ENCODE assay signal across 12 cellular contexts in the genomic region with DNA sequence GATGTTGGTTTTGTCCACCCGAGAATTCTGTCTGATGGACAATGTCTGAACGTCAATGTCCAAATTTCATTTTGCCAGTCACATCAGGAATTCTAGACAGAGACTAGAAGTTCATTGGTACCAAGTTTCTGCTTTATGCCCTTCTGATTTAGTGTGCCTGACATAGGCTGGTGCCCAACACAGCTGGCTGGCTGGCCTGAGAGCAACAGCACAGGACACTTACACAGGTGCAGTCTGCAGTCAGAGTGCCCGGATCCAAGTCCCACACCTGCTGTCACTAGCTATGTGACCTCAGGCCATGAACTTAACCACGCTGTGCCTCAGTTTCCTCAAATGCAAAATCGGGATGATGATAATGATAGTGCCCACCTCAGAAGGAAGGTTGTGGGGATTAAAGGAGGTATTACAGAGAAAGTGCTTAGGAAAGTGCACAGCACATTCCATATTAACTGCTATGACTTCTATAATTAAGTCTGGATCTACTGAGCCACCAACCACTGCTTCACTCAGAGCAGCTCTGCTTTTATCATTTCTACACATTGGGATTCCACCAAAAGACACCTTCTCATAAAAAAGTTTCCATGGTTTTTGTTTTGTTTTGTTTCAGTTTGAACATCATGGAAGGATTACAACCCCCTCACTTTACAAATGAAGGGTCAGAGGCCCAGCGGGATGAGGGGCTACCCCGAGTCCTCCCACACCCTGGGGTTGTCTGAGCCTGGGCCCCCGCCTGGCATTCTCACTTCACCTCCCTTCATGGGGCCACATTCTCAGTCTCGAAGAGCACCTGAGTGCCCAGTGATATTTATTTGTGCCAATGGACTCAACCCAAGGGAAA.
DNase-seq lines count a peak whose midpoint lies in the region; ATAC-seq and TF ChIP-seq lines count a peak whose summit lies in the region.
"Had no signal": no experiment of that assay in that cellular context is flagged by ENCODE, and none has a peak within 500 bp of the region (broad histone marks: within the 10 kb centered on the region; RNA-seq: fewer than 3 reads in every experiment).

No MANE protein-coding gene starts in this region.

- TF ChIP-seq CTCF in GM10248 (IDR thresholded peaks at IDR 0.05; ENCODE audit: control extremely low read depth, extremely low read depth, low read depth, missing control alignments), result no peak
- no peak for TF ChIP-seq CTCF in uterus (IDR thresholded peaks at IDR 0.05)

- H3K4me1 ChIP-seq in uterus, result no peaks in the 10 kb centered on the region
- H3K4me1 ChIP-seq: body of pancreas had no signal

- peak; percentile 50 for ATAC-seq in HG02852 (IDR thresholded peaks at IDR 0.05; ENCODE audit: unreplicated experiment)
- ATAC-seq: body of pancreas had no signal

- H3K4me3 ChIP-seq in uterus, result no peak overlapping the region
- H3K4me3 ChIP-seq: body of pancreas had no signal

- H3K36me3 ChIP-seq in uterus, result no peaks in the 10 kb centered on the region

- no peak overlapping the region for H3K27ac ChIP-seq in uterus
- H3K27ac ChIP-seq: body of pancreas had no signal

- peak; percentile 37 for DNase-seq in GM10248 (ENCODE audit: extremely low spot score)
- peak; percentile 68 for DNase-seq in activated T-cell treated with anti-CD3 and anti-CD28 coated beads, Interleukin-2, amount 50 U/mL, for 24 hours
- DNase-seq in stimulated activated CD4-positive, alpha-beta T cell treated with anti-CD3 and anti-CD28 coated beads, Interleukin-1b, Interleukin-23, amount 100 ng/mL, for 48 hours, result peak; percentile 70
- no peak for DNase-seq in NCI-H1436 (lab: John Stamatoyannopoulos, UW)
- DNase-seq in DMS53 treated with DMSO at 0.1 percent for 48 hours (lab: John Stamatoyannopoulos, UW; ENCODE audit: unreplicated experiment), result no peak
- no peak for DNase-seq in NCI-H2227 (lab: John Stamatoyannopoulos, UW; ENCODE audit: unreplicated experiment)
- DNase-seq in uterus, result no peak
- DNase-seq: GF-D8, kidney glomerular epithelial cell, NCI-H1417 had no signal

- H3K36me3 Mint-ChIP-seq in activated T-cell treated with anti-CD3 and anti-CD28 coated beads, Interleukin-2, amount 50 U/mL, for 24 hours (ENCODE audit: low read depth), result peaks cover 2% of the 10 kb centered on the region

- H3K27me3 ChIP-seq in uterus, result no peaks in the 10 kb centered on the region
- H3K27me3 ChIP-seq: body of pancreas had no signal

- TF ChIP-seq POLR2A in uterus (IDR thresholded peaks at IDR 0.05), result no peak

- H3K4me1 Mint-ChIP-seq in activated T-cell treated with anti-CD3 and anti-CD28 coated beads, Interleukin-2, amount 50 U/mL, for 24 hours (ENCODE audit: low read depth), result peaks cover 47% of the 10 kb centered on the region

- H3K27me3 Mint-ChIP-seq in activated T-cell treated with anti-CD3 and anti-CD28 coated beads, Interleukin-2, amount 50 U/mL, for 24 hours, result no peaks in the 10 kb centered on the region

- H3K27ac Mint-ChIP-seq in activated T-cell treated with anti-CD3 and anti-CD28 coated beads, Interleukin-2, amount 50 U/mL, for 24 hours, result peak overlapping the region; percentile 91

- POLR2A ChIA-PET in GM10248 (lab: Yijun Ruan, JAX), result interaction anchor here (1.0 kb wide), 1 partner anchor 109 kb away, joined by 3 read pairs; no protein-coding TSS in a partner anchor

- intact Hi-C loops in uterus (cut with DNase I; ENCODE audit: low total_unique reads), result no loop called here

- CTCF ChIA-PET in GM10248 (lab: Yijun Ruan, JAX), result interaction anchor here (1.5 to 1.6 kb wide), 2 partner anchors 13 to 25 kb away, joined by 3 to 5 read pairs; no protein-coding TSS in a partner anchor

- H3K9me3 ChIP-seq in uterus, result no peaks in the 10 kb centered on the region
- H3K9me3 ChIP-seq: body of pancreas had no signal

- H3K4me3 Mint-ChIP-seq in activated T-cell treated with anti-CD3 and anti-CD28 coated beads, Interleukin-2, amount 50 U/mL, for 24 hours, result peak overlapping the region; percentile 57

- peaks cover 5% of the 10 kb centered on the region for H3K9me3 Mint-ChIP-seq in activated T-cell treated with anti-CD3 and anti-CD28 coated beads, Interleukin-2, amount 50 U/mL, for 24 hours

Comparison
In these comparisons a context has a peak if more than half of its experiments do, and no peak if none do; other contexts are left out.
1. DNase-seq: peak in GM10248 (single experiment), activated T-cell treated with anti-CD3 and anti-CD28 coated beads, Interleukin-2, amount 50 U/mL, for 24 hours (single experiment) and stimulated activated CD4-positive, alpha-beta T cell treated with anti-CD3 and anti-CD28 coated beads, Interleukin-1b, Interleukin-23, amount 100 ng/mL, for 48 hours (single experiment); none in NCI-H1436 (single experiment), DMS53 treated with DMSO at 0.1 percent for 48 hours (single experiment), NCI-H2227 (single experiment) and uterus (0 of 2).